In the genomic region with DNA sequence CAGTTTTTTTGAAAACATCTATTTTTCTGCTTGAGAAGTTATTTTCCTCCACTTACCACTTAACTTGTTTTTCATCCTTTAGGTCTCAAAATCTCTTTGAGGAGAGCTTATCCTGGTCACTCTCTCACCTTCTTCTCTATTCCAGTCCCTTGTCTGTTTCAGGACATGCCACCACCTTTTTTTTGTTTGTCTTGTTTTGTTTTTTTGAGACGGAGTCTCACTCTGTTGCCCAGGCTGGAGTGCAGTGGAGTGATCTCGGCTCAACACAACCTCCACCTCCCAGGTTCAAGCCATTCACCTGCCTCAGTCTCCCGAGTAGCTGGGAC, we compare ENCODE assay signal across 1 cellular context.
TF ChIP-seq lines count a peak whose summit lies in the region.

No MANE protein-coding gene starts in this region.

TF ChIP-seq in K562, 482 proteins besides CTCF, POLR2A, EP300 and RAD21 (continued from another document):
- TF ChIP-seq, protein P1, sequence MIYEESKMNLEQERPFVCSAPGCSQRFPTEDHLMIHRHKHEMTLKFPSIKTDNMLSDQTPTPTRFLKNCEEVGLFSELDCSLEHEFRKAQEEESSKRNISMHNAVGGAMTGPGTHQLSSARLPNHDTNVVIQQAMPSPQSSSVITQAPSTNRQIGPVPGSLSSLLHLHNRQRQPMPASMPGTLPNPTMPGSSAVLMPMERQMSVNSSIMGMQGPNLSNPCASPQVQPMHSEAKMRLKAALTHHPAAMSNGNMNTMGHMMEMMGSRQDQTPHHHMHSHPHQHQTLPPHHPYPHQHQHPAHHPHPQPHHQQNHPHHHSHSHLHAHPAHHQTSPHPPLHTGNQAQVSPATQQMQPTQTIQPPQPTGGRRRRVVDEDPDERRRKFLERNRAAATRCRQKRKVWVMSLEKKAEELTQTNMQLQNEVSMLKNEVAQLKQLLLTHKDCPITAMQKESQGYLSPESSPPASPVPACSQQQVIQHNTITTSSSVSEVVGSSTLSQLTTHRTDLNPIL (CRISPR knock-in tag; IDR thresholded peaks at IDR 0.05) = no peak
- TF ChIP-seq, protein P2, sequence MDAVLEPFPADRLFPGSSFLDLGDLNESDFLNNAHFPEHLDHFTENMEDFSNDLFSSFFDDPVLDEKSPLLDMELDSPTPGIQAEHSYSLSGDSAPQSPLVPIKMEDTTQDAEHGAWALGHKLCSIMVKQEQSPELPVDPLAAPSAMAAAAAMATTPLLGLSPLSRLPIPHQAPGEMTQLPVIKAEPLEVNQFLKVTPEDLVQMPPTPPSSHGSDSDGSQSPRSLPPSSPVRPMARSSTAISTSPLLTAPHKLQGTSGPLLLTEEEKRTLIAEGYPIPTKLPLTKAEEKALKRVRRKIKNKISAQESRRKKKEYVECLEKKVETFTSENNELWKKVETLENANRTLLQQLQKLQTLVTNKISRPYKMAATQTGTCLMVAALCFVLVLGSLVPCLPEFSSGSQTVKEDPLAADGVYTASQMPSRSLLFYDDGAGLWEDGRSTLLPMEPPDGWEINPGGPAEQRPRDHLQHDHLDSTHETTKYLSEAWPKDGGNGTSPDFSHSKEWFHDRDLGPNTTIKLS (IDR thresholded peaks at IDR 0.05; ENCODE audit: borderline replicate concordance, low read depth) = no peak
- TF ChIP-seq, protein P3, sequence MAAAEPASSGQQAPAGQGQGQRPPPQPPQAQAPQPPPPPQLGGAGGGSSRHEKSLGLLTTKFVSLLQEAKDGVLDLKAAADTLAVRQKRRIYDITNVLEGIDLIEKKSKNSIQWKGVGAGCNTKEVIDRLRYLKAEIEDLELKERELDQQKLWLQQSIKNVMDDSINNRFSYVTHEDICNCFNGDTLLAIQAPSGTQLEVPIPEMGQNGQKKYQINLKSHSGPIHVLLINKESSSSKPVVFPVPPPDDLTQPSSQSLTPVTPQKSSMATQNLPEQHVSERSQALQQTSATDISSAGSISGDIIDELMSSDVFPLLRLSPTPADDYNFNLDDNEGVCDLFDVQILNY (CRISPR knock-in tag; IDR thresholded peaks at IDR 0.05) = no peak
- no peak for TF ChIP-seq KLF10 (CRISPR knock-in tag; IDR thresholded peaks at IDR 0.05)
- no peak for TF ChIP-seq CC2D1A (IDR thresholded peaks at IDR 0.05)
- TF ChIP-seq, protein P4, sequence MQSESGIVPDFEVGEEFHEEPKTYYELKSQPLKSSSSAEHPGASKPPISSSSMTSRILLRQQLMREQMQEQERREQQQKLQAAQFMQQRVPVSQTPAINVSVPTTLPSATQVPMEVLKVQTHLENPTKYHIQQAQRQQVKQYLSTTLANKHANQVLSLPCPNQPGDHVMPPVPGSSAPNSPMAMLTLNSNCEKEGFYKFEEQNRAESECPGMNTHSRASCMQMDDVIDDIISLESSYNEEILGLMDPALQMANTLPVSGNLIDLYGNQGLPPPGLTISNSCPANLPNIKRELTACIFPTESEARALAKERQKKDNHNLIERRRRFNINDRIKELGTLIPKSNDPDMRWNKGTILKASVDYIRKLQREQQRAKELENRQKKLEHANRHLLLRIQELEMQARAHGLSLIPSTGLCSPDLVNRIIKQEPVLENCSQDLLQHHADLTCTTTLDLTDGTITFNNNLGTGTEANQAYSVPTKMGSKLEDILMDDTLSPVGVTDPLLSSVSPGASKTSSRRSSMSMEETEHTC (IDR thresholded peaks at IDR 0.05) = no peak
- TF ChIP-seq ELF2 (CRISPR knock-in tag; IDR thresholded peaks at IDR 0.05) = no peak
- TF ChIP-seq ZNF174 (CRISPR knock-in tag; IDR thresholded peaks at IDR 0.05) = no peak
- no peak for TF ChIP-seq PHB2 (IDR thresholded peaks at IDR 0.05; ENCODE audit: low read depth)
- TF ChIP-seq HLTF (IDR thresholded peaks at IDR 0.05) = 0 out of 2 replicates have a peak, but pooled peaks have one; percentile 4
- TF ChIP-seq ZEB2 (IDR thresholded peaks at IDR 0.05) = no peak
- TF ChIP-seq MTA2 (IDR thresholded peaks at IDR 0.05; ENCODE audit: low read depth) = 0 out of 2 replicates have a peak, but pooled peaks have one; percentile 19
- TF ChIP-seq RBM39 (optimal IDR thresholded peaks at IDR 0.05; ENCODE audit: low read depth, low read length) = no peak
- peak; percentile 76; the same call in 1 of the 2 replicates for TF ChIP-seq LARP7 (IDR thresholded peaks at IDR 0.05)
- TF ChIP-seq, protein P5, sequence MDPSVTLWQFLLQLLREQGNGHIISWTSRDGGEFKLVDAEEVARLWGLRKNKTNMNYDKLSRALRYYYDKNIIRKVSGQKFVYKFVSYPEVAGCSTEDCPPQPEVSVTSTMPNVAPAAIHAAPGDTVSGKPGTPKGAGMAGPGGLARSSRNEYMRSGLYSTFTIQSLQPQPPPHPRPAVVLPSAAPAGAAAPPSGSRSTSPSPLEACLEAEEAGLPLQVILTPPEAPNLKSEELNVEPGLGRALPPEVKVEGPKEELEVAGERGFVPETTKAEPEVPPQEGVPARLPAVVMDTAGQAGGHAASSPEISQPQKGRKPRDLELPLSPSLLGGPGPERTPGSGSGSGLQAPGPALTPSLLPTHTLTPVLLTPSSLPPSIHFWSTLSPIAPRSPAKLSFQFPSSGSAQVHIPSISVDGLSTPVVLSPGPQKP (CRISPR knock-in tag; IDR thresholded peaks at IDR 0.05) = no peak
- TF ChIP-seq HNRNPL (IDR thresholded peaks at IDR 0.05; ENCODE audit: low read depth, low read length) = no peak
- 0 out of 2 replicates have a peak, but pooled peaks have one; percentile 34 for TF ChIP-seq GATAD2A (IDR thresholded peaks at IDR 0.05)
- no peak for TF ChIP-seq KLF13 (tag; IDR thresholded peaks at IDR 0.05; ENCODE audit: borderline replicate concordance, low read depth)
- TF ChIP-seq GABPB2 (CRISPR knock-in tag; conservative IDR thresholded peaks at IDR 0.05) = no peak
- no peak for TF ChIP-seq SRSF3 (IDR thresholded peaks at IDR 0.05; ENCODE audit: insufficient read depth, low read length)
- no peak for TF ChIP-seq SMAD4 (CRISPR knock-in tag; conservative IDR thresholded peaks at IDR 0.05)
- TF ChIP-seq CCAR2 (IDR thresholded peaks at IDR 0.05; ENCODE audit: low read depth, low read length) = no peak
- TF ChIP-seq ERF (CRISPR knock-in tag; IDR thresholded peaks at IDR 0.05) = no peak
- no peak for TF ChIP-seq CTBP1 (IDR thresholded peaks at IDR 0.05; ENCODE audit: borderline replicate concordance)
- TF ChIP-seq CBFA2T3 (IDR thresholded peaks at IDR 0.05) = no peak
- TF ChIP-seq, protein P6, sequence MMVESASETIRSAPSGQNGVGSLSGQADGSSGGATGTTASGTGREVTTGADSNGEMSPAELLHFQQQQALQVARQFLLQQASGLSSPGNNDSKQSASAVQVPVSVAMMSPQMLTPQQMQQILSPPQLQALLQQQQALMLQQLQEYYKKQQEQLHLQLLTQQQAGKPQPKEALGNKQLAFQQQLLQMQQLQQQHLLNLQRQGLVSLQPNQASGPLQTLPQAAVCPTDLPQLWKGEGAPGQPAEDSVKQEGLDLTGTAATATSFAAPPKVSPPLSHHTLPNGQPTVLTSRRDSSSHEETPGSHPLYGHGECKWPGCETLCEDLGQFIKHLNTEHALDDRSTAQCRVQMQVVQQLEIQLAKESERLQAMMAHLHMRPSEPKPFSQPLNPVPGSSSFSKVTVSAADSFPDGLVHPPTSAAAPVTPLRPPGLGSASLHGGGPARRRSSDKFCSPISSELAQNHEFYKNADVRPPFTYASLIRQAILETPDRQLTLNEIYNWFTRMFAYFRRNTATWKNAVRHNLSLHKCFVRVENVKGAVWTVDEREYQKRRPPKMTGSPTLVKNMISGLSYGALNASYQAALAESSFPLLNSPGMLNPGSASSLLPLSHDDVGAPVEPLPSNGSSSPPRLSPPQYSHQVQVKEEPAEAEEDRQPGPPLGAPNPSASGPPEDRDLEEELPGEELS (CRISPR knock-in tag; IDR thresholded peaks at IDR 0.05; ENCODE audit: borderline replicate concordance) = no peak
- no peak for TF ChIP-seq ZNF766 (CRISPR knock-in tag; conservative IDR thresholded peaks at IDR 0.05)
- no peak for TF ChIP-seq ZNF274 (IDR thresholded peaks at IDR 0.05; ENCODE audit: borderline replicate concordance, low read depth, low read length)
- TF ChIP-seq, protein P7, sequence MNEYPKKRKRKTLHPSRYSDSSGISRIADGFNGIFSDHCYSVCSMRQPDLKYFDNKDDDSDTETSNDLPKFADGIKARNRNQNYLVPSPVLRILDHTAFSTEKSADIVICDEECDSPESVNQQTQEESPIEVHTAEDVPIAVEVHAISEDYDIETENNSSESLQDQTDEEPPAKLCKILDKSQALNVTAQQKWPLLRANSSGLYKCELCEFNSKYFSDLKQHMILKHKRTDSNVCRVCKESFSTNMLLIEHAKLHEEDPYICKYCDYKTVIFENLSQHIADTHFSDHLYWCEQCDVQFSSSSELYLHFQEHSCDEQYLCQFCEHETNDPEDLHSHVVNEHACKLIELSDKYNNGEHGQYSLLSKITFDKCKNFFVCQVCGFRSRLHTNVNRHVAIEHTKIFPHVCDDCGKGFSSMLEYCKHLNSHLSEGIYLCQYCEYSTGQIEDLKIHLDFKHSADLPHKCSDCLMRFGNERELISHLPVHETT (CRISPR knock-in tag; conservative IDR thresholded peaks at IDR 0.05 in 1 of 2, IDR thresholded peaks at IDR 0.05 in 1 of 2) = no peak
- TF ChIP-seq ZKSCAN3 (CRISPR knock-in tag; IDR thresholded peaks at IDR 0.05) = no peak
- TF ChIP-seq MAFF (IDR thresholded peaks at IDR 0.05; ENCODE audit: low read length) = no peak
- TF ChIP-seq RCOR1 (IDR thresholded peaks at IDR 0.05; ENCODE audit: borderline replicate concordance in 1 of 2, low read depth in 2 of 2, low read length in 2 of 2) = no peak
- TF ChIP-seq NRF1 (conservative IDR thresholded peaks at IDR 0.05 in 1 of 2, IDR thresholded peaks at IDR 0.05 in 1 of 2) = no peak
TF ChIP-seq in K562: peak in this region for 14.
